13 cellular contexts compared by ENCODE assay signal in the genomic region with DNA sequence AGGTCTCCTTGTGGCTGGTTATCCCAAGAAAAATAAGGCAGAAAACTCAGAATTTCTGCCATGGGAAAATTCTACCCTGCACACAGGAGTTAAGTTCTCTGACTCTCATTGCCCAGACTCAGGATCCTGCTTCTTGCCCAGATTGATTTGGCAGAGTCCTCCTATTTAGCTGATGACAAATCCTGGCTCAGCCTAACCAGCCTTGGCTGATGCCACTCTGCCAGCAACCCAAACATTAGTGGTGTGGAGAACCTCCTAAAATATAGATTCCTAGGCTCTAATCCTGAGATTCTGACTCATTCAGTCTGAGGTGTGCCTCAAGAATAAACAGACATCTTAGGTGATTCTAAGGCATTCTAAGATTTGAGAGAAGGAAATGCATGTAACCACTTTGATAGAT.
A peak's percentile ranks its signal among the peaks of the same experiment; 100 is the strongest.
DNase-seq lines count a peak whose midpoint lies in the region; ATAC-seq lines count a peak whose summit lies in the region.
"Had no signal": no experiment of that assay in that cellular context is flagged by ENCODE, and none has a peak within 500 bp of the region (broad histone marks: within the 10 kb centered on the region; RNA-seq: fewer than 3 reads in every experiment).

No MANE protein-coding gene starts in this region.

- peak; percentile 72 for DNase-seq in Ammon's horn (ENCODE audit: low spot score)
- peak; percentile 3 for DNase-seq in NCI-H226
- peak; percentile 1 to 30 for DNase-seq in dermis microvascular lymphatic vessel endothelial cell (ENCODE audit: low read depth in 2 of 2)
- DNase-seq in midbrain (lab: John Stamatoyannopoulos, UW) = peak; percentile 20
- no peak for DNase-seq in GDM1 (lab: John Stamatoyannopoulos, UW)
- DNase-seq in NCI-H1417 (lab: John Stamatoyannopoulos, UW) = no peak
- DNase-seq: activated T-cell treated with anti-CD3 and anti-CD28 coated beads for 4 hours, H9, upper lobe of left lung had no signal

- ATAC-seq in HG02840 (IDR thresholded peaks at IDR 0.05; ENCODE audit: low FRiP score, unreplicated experiment) = no peak
- ATAC-seq in GM18519 (IDR thresholded peaks at IDR 0.05; ENCODE audit: low FRiP score, unreplicated experiment) = no peak
- ATAC-seq: K562, Panc1 had no signal

Comparison
In these comparisons a context has a peak if more than half of its experiments do, and no peak if none do; other contexts are left out.
1. DNase-seq: peak in Ammon's horn (single experiment), NCI-H226 (single experiment), dermis microvascular lymphatic vessel endothelial cell (2 of 2) and midbrain (single experiment); none in GDM1 (single experiment) and NCI-H1417 (0 of 3).